In the genomic region with DNA sequence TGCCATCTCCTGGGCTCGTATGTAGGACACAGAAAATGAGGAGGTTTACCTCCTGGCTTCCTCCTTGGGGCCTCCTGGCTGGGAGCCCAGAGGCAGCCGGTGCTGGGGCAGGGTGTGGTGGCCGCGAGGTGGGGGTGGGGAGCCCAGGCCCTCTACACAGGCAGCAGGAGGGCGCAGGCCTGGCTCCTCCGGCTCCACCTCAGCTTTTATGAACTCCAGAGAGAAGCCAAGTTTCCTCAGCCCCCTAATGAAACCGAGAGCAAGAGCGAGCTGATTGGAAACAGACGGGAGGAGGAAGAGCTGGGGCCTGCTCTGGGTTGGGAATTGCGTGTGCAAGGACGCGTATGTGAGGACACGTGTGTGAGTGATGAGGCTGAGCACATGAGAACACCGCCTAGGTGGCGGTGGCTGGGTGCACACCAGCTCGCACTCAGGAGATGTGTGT, we compare ENCODE assay signal across 10 cellular contexts. TPM values are rescaled to one million over a fixed set of nuclear protein-coding genes. Genes with fewer than 3 reads are reported as not detected.
DNase-seq lines count a peak whose midpoint lies in the region; ATAC-seq, FAIRE-seq and TF ChIP-seq lines count a peak whose summit lies in the region.
"Had no signal": no experiment of that assay in that cellular context is flagged by ENCODE, and none has a peak within 500 bp of the region (broad histone marks: within the 10 kb centered on the region; RNA-seq: fewer than 3 reads in every experiment).

No MANE protein-coding gene starts in this region.

- intact Hi-C loops in dorsolateral prefrontal cortex (cut with DNase I) = no loop called here

- TF ChIP-seq POLR2A in GM12891 (IDR thresholded peaks at IDR 0.05; ENCODE audit: low read depth, low read length) = no peak

- FAIRE-seq in GM12891 (lab: Jason Lieb, UNC) = no peak

- H3K27ac ChIP-seq in dorsolateral prefrontal cortex = peak overlapping the region; percentile 82 to 100 (median 98)

- peaks cover 20% of the 10 kb centered on the region for H3K27me3 Mint-ChIP-seq in nephron (ENCODE audit: low read depth)

- no peak overlapping the region for H3K4me3 ChIP-seq in BE2C (ENCODE audit: low read depth, low read length)
- peak overlapping the region in 2 of 59 donors; percentile 1 to 8 for H3K4me3 ChIP-seq in dorsolateral prefrontal cortex

- H3K36me3 Mint-ChIP-seq in nephron (ENCODE audit: low read depth) = no peaks in the 10 kb centered on the region

- H3K27ac Mint-ChIP-seq in nephron = peak overlapping the region; percentile 96 to 98 (median 97)

- H3K9me3 Mint-ChIP-seq in nephron = peaks cover 2% of the 10 kb centered on the region

- H3K4me1 ChIP-seq in BE2C = peaks cover 49% of the 10 kb centered on the region

- peak; percentile 64 for DNase-seq in BE2C
- DNase-seq in NCI-H1436 (lab: John Stamatoyannopoulos, UW) = peak; percentile 61
- no peak for DNase-seq in dorsolateral prefrontal cortex
- no peak for DNase-seq in GM12891 (ENCODE audit: insufficient read length, low spot score)
- no peak for DNase-seq in stimulated activated CD4-positive, alpha-beta T cell treated with anti-CD3 and anti-CD28 coated beads, Interleukin-4, amount 100 ng/mL, for 1 hour
- DNase-seq: activated CD4-positive, alpha-beta T cell treated with anti-CD3 and anti-CD28 coated beads for 48 hours; NCI-H1930 had no signal

- peaks cover 58% of the 10 kb centered on the region for H3K4me1 Mint-ChIP-seq in nephron

- ATAC-seq in GM21447 (IDR thresholded peaks at IDR 0.05; ENCODE audit: unreplicated experiment) (no peak), HG03571 (IDR thresholded peaks at IDR 0.05; ENCODE audit: unreplicated experiment) (no peak)

- no peaks in the 10 kb centered on the region for H3K9me3 ChIP-seq in BE2C

- H3K27me3 ChIP-seq in BE2C (no peaks in the 10 kb centered on the region), dorsolateral prefrontal cortex (no peaks in the 10 kb centered on the region)

- no peaks in the 10 kb centered on the region for H3K36me3 ChIP-seq in BE2C

- H3K4me3 Mint-ChIP-seq in nephron = peak overlapping the region in 2 of 3 experiments; percentile 19 to 32

- no peak for TF ChIP-seq CTCF in BE2C (IDR thresholded peaks at IDR 0.05; ENCODE audit: low read depth, low read length)
- no peak for TF ChIP-seq CTCF in dorsolateral prefrontal cortex (IDR thresholded peaks at IDR 0.05 in 54 of 56, conservative IDR thresholded peaks at IDR 0.05 in 2 of 56; ENCODE audit: low read depth in 1 of 56, partially characterized antibody in 56 of 56)
- no peak for TF ChIP-seq CTCF in nephron (IDR thresholded peaks at IDR 0.05; ENCODE audit: unreplicated experiment in 3 of 3)

TF ChIP-seq in GM12891, 5 proteins besides CTCF, POLR2A, EP300 and RAD21:
- no peak for TF ChIP-seq POU2F2 (IDR thresholded peaks at IDR 0.05; ENCODE audit: low read depth, low read length)
- TF ChIP-seq POLR2AphosphoS5 (IDR thresholded peaks at IDR 0.05; ENCODE audit: low read depth, low read length) = no peak
- TF ChIP-seq SPI1 (IDR thresholded peaks at IDR 0.05; ENCODE audit: low read depth, low read length) = no peak
- TF ChIP-seq PAX5 (IDR thresholded peaks at IDR 0.05; ENCODE audit: insufficient read depth, low read length, severe bottlenecking) = no peak
- TF ChIP-seq TAF1 (IDR thresholded peaks at IDR 0.05; ENCODE audit: low read depth, low read length) = no peak

RNA-seq across cellular contexts. Expression of a gene that starts 23.1 kb away (rescaled TPM):
- polyA plus RNA-seq in BE2C (2012; ENCODE audit: insufficient read depth, insufficient read length, low read depth) = 75.7 TPM
- 10 to 100 TPM in 2 of 120 experiments, 1 to 10 TPM in 118; 1.0 to 11.8 (median 4.5) TPM for total RNA-seq in dorsolateral prefrontal cortex
- polyA plus RNA-seq in GM12891 (2012; ENCODE audit: low read depth, missing spikeins) = 5.6 TPM

RNA-seq across cellular contexts. Expression of a gene that starts 37.0 kb away (rescaled TPM):
- 98.5 TPM for polyA plus RNA-seq in BE2C (2012; ENCODE audit: insufficient read depth, insufficient read length, low read depth)
- total RNA-seq in dorsolateral prefrontal cortex = 10 to 100 TPM; 30.6 to 70.9 (median 40.8) TPM
- 39.2 TPM for polyA plus RNA-seq in GM12891 (2012; ENCODE audit: low read depth, missing spikeins)

RNA-seq across cellular contexts. Expression of a gene that starts 38.5 kb away (rescaled TPM):
- polyA plus RNA-seq in BE2C (2012; ENCODE audit: insufficient read depth, insufficient read length, low read depth) = 97.8 TPM
- total RNA-seq in dorsolateral prefrontal cortex = 100 to 1,000 TPM in 5 of 120 experiments, 10 to 100 TPM in 115; 54.8 to 122 (median 79.3) TPM
- polyA plus RNA-seq in GM12891 (2012; ENCODE audit: low read depth, missing spikeins) = 24.0 TPM

Comparison
In these comparisons a context has a peak if more than half of its experiments do, and no peak if none do; other contexts are left out.
1. DNase-seq: peak in BE2C (single experiment) and NCI-H1436 (single experiment); none in dorsolateral prefrontal cortex (0 of 10), GM12891 (single experiment) and stimulated activated CD4-positive, alpha-beta T cell treated with anti-CD3 and anti-CD28 coated beads, Interleukin-4, amount 100 ng/mL, for 1 hour (single experiment).